In the genomic region with DNA sequence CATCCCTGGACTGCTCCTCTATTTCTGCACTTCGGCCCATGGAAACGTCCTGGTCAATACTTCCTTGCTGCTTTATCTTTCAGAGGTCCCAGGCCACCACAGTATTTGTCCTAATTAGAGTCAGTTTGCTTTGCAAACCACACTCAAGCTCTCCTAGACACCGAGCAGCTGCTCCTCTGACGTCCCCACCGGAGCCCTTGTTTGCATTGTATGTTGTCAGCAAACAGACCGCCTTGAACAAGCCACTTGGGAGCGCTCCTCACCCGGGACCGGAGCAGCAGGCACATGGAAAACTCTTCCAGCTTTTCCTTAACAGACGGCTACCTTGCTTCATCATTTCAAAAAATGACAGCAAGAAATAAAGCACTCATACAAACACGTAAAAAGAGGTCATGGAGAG, we compare ENCODE assay signal across 12 cellular contexts. TPM values are rescaled to one million over a fixed set of nuclear protein-coding genes. Genes with fewer than 3 reads are reported as not detected.
DNase-seq lines count a peak whose midpoint lies in the region; ATAC-seq, FAIRE-seq and TF ChIP-seq lines count a peak whose summit lies in the region.
"Had no signal": no experiment of that assay in that cellular context is flagged by ENCODE, and none has a peak within 500 bp of the region (broad histone marks: within the 10 kb centered on the region; RNA-seq: fewer than 3 reads in every experiment).

No MANE protein-coding gene starts in this region.

- H3K9me3 Mint-ChIP-seq in endodermal cell: peaks cover 9% of the 10 kb centered on the region
- H3K9me3 Mint-ChIP-seq: activated CD4-positive, alpha-beta memory T cell treated with anti-CD3 and anti-CD28 coated beads for 36 hours; central memory CD8-positive, alpha-beta T cell had no signal

- ATAC-seq in left cardiac atrium (no peak), upper lobe of right lung (peak; percentile 74)

- no peak overlapping the region for H3K9ac ChIP-seq in endodermal cell (ENCODE audit: extremely low read depth, low read length, poor library complexity, severe bottlenecking)

- no peak for FAIRE-seq in H54 (lab: Jason Lieb, UNC)
- FAIRE-seq: GM18507 had no signal

- TF ChIP-seq CTCF in cardiac muscle cell (IDR thresholded peaks at IDR 0.05; ENCODE audit: low read depth, low read length) (no peak), endodermal cell (conservative IDR thresholded peaks at IDR 0.05) (peak; percentile 37), upper lobe of right lung (IDR thresholded peaks at IDR 0.05) (no peak)

- H3K36me3 ChIP-seq in cardiac muscle cell (no peaks in the 10 kb centered on the region), endodermal cell (ENCODE audit: control insufficient read depth, insufficient read depth, low read length) (no peaks in the 10 kb centered on the region), upper lobe of right lung (no peaks in the 10 kb centered on the region)

- DNase-seq in cardiac muscle cell (ENCODE audit: low read depth in 1 of 2, low spot score in 1 of 2) (peak; percentile 23 to 27), left cardiac atrium (no peak), NCI-H2196 treated with DMSO at 0.1 percent for 48 hours (lab: John Stamatoyannopoulos, UW; ENCODE audit: unreplicated experiment) (peak; percentile 40), endodermal cell (no peak), upper lobe of right lung (peak; percentile 73), GOT3 (lab: John Stamatoyannopoulos, UW) (no peak), SKM-1 (lab: John Stamatoyannopoulos, UW; ENCODE audit: unreplicated experiment) (no peak), H54 (ENCODE audit: insufficient read length, low spot score) (no peak)
- DNase-seq: activated CD4-positive, alpha-beta memory T cell treated with anti-CD3 and anti-CD28 coated beads for 36 hours had no signal

- H3K27me3 Mint-ChIP-seq in endodermal cell (ENCODE audit: insufficient read depth): peaks cover 56% of the 10 kb centered on the region

- H3K36me3 Mint-ChIP-seq in endodermal cell (ENCODE audit: low read depth): no peaks in the 10 kb centered on the region
- H3K36me3 Mint-ChIP-seq: activated CD4-positive, alpha-beta memory T cell treated with anti-CD3 and anti-CD28 coated beads for 36 hours had no signal

- no peak overlapping the region for H3K4me3 ChIP-seq in cardiac muscle cell
- H3K4me3 ChIP-seq in endodermal cell (ENCODE audit: low read length): no peak overlapping the region
- H3K4me3 ChIP-seq in upper lobe of right lung: no peak overlapping the region
- H3K4me3 ChIP-seq: skin epidermis had no signal

- H3K4me3 Mint-ChIP-seq in endodermal cell: no peak overlapping the region
- H3K4me3 Mint-ChIP-seq: activated CD4-positive, alpha-beta memory T cell treated with anti-CD3 and anti-CD28 coated beads for 36 hours; central memory CD8-positive, alpha-beta T cell had no signal

- peaks cover 8% of the 10 kb centered on the region for H3K4me1 Mint-ChIP-seq in endodermal cell

- H3K4me1 ChIP-seq in cardiac muscle cell (ENCODE audit: low read depth): no peaks in the 10 kb centered on the region
- no peaks in the 10 kb centered on the region for H3K4me1 ChIP-seq in endodermal cell (ENCODE audit: control insufficient read depth, insufficient read depth, low read length)
- peaks cover 3% of the 10 kb centered on the region for H3K4me1 ChIP-seq in upper lobe of right lung

- no peak overlapping the region for H3K27ac Mint-ChIP-seq in endodermal cell
- H3K27ac Mint-ChIP-seq: activated CD4-positive, alpha-beta memory T cell treated with anti-CD3 and anti-CD28 coated beads for 36 hours had no signal

- WGBS in endodermal cell (ENCODE audit: insufficient coverage in 1 of 2, insufficient read length in 1 of 2), 2 experiments: 57 to 59% methylated on average over 8 to 11 of the region's 11 CpGs

- no peak overlapping the region for H3K27ac ChIP-seq in cardiac muscle cell
- no peak overlapping the region for H3K27ac ChIP-seq in endodermal cell (ENCODE audit: low read depth, low read length)
- H3K27ac ChIP-seq in upper lobe of right lung: no peak overlapping the region
- H3K27ac ChIP-seq: skin epidermis had no signal

- H3K27me3 ChIP-seq in cardiac muscle cell (peaks cover 48% of the 10 kb centered on the region), endodermal cell (ENCODE audit: control insufficient read depth, insufficient read depth, low read length, poor library complexity, severe bottlenecking) (peaks cover 23% of the 10 kb centered on the region), upper lobe of right lung (peaks cover 11% of the 10 kb centered on the region)

- intact Hi-C loops in left cardiac atrium (cut with DNase I): loop anchor here (5.0 kb wide), 3 partner anchors 159 to 609 kb away; no protein-coding TSS in a partner anchor
- intact Hi-C loops in upper lobe of right lung (cut with DNase I): loop anchor here (10.0 kb wide), 2 partner anchors 452 to 612 kb away; a partner anchor contains a TSS

- no peak for TF ChIP-seq POLR2A in H54 (IDR thresholded peaks at IDR 0.05; ENCODE audit: low read depth, low read length)

- H3K9me3 ChIP-seq in cardiac muscle cell (ENCODE audit: low read depth): no peaks in the 10 kb centered on the region
- H3K9me3 ChIP-seq in endodermal cell (ENCODE audit: control insufficient read depth, low read length): no peaks in the 10 kb centered on the region
- no peaks in the 10 kb centered on the region for H3K9me3 ChIP-seq in upper lobe of right lung

RNA-seq across cellular contexts. Expression of a gene that starts 51.5 kb away (rescaled TPM):
- total RNA-seq in cardiac muscle cell: 56.9 and 101 TPM in 2 replicates
- polyA plus RNA-seq in cardiac muscle cell: 108 and 140 TPM in 2 replicates
- 100 to 1,000 TPM; 159 to 172 TPM for total RNA-seq in left cardiac atrium
- 10 to 100 TPM; 70.4 to 80.0 TPM for total RNA-seq in endodermal cell
- 85.3 TPM for polyA plus RNA-seq in endodermal cell (2013, experiment 1 of 2)
- 88.8 TPM for polyA plus RNA-seq in endodermal cell (2013, experiment 2 of 2)
- 81.7 TPM for total RNA-seq in upper lobe of right lung

Comparison
In these comparisons a context has a peak if more than half of its experiments do, and no peak if none do; other contexts are left out.
1. DNase-seq: peak in cardiac muscle cell (2 of 2), NCI-H2196 treated with DMSO at 0.1 percent for 48 hours (single experiment) and upper lobe of right lung (single experiment); none in left cardiac atrium (single experiment), endodermal cell (single experiment), GOT3 (single experiment), SKM-1 (single experiment) and H54 (single experiment).